ENCODE assay signal across 1 cellular context in genomic region chr16:75471723-75472634, GRCh38.
A peak's percentile ranks its signal among the peaks of the same experiment; 100 is the strongest.
TF ChIP-seq lines count a peak whose summit lies in the region.

No MANE protein-coding gene starts in this region.

TF ChIP-seq in HepG2, 621 proteins besides CTCF, POLR2A, EP300 and RAD21 (continues in another document):
- no peak for TF ChIP-seq ZNF234 (CRISPR knock-in tag; conservative IDR thresholded peaks at IDR 0.05)
- no peak for TF ChIP-seq ZMYM4 (CRISPR knock-in tag; IDR thresholded peaks at IDR 0.05)
- TF ChIP-seq, protein P1, sequence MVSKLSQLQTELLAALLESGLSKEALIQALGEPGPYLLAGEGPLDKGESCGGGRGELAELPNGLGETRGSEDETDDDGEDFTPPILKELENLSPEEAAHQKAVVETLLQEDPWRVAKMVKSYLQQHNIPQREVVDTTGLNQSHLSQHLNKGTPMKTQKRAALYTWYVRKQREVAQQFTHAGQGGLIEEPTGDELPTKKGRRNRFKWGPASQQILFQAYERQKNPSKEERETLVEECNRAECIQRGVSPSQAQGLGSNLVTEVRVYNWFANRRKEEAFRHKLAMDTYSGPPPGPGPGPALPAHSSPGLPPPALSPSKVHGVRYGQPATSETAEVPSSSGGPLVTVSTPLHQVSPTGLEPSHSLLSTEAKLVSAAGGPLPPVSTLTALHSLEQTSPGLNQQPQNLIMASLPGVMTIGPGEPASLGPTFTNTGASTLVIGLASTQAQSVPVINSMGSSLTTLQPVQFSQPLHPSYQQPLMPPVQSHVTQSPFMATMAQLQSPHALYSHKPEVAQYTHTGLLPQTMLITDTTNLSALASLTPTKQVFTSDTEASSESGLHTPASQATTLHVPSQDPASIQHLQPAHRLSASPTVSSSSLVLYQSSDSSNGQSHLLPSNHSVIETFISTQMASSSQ (IDR thresholded peaks at IDR 0.05; ENCODE audit: low read depth), result no peak
- TF ChIP-seq, protein P1 (CRISPR knock-in tag; IDR thresholded peaks at IDR 0.05; ENCODE audit: borderline replicate concordance), result no peak
- TF ChIP-seq SMYD3 (CRISPR knock-in tag; IDR thresholded peaks at IDR 0.05), result no peak
- no peak for TF ChIP-seq HNRNPUL1 (IDR thresholded peaks at IDR 0.05; ENCODE audit: low read depth, low read length)
- TF ChIP-seq NONO (IDR thresholded peaks at IDR 0.05), result no peak
- no peak for TF ChIP-seq NONO (CRISPR knock-in tag; conservative IDR thresholded peaks at IDR 0.05)
- TF ChIP-seq RFXANK (CRISPR knock-in tag; IDR thresholded peaks at IDR 0.05), result no peak
- TF ChIP-seq ZNF276 (CRISPR knock-in tag; IDR thresholded peaks at IDR 0.05; ENCODE audit: low read depth), result peak; percentile 28; the same call in 1 of the 2 replicates
- no peak for TF ChIP-seq GFI1 (CRISPR knock-in tag; IDR thresholded peaks at IDR 0.05; ENCODE audit: borderline replicate concordance)
- TF ChIP-seq THAP11 (CRISPR knock-in tag; IDR thresholded peaks at IDR 0.05), result peak; percentile 64
- TF ChIP-seq, protein P2, sequence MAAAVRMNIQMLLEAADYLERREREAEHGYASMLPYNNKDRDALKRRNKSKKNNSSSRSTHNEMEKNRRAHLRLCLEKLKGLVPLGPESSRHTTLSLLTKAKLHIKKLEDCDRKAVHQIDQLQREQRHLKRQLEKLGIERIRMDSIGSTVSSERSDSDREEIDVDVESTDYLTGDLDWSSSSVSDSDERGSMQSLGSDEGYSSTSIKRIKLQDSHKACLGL (CRISPR knock-in tag; IDR thresholded peaks at IDR 0.05), result no peak
- TF ChIP-seq U2AF2 (IDR thresholded peaks at IDR 0.05; ENCODE audit: low read depth, low read length), result no peak
- TF ChIP-seq, protein P3, sequence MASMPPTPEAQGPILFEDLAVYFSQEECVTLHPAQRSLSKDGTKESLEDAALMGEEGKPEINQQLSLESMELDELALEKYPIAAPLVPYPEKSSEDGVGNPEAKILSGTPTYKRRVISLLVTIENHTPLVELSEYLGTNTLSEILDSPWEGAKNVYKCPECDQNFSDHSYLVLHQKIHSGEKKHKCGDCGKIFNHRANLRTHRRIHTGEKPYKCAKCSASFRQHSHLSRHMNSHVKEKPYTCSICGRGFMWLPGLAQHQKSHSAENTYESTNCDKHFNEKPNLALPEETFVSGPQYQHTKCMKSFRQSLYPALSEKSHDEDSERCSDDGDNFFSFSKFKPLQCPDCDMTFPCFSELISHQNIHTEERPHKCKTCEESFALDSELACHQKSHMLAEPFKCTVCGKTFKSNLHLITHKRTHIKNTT (CRISPR knock-in tag; IDR thresholded peaks at IDR 0.05), result no peak
- TF ChIP-seq ARID2 (CRISPR knock-in tag; IDR thresholded peaks at IDR 0.05; ENCODE audit: borderline replicate concordance), result no peak
- TF ChIP-seq ZNF737 (CRISPR knock-in tag; IDR thresholded peaks at IDR 0.05; ENCODE audit: borderline replicate concordance), result no peak
- no peak for TF ChIP-seq NFIB (CRISPR knock-in tag; IDR thresholded peaks at IDR 0.05; ENCODE audit: borderline replicate concordance)
- TF ChIP-seq, protein P4, sequence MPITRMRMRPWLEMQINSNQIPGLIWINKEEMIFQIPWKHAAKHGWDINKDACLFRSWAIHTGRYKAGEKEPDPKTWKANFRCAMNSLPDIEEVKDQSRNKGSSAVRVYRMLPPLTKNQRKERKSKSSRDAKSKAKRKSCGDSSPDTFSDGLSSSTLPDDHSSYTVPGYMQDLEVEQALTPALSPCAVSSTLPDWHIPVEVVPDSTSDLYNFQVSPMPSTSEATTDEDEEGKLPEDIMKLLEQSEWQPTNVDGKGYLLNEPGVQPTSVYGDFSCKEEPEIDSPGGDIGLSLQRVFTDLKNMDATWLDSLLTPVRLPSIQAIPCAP (CRISPR knock-in tag; IDR thresholded peaks at IDR 0.05; ENCODE audit: low read depth), result no peak
- TF ChIP-seq REXO4 (CRISPR knock-in tag; IDR thresholded peaks at IDR 0.05; ENCODE audit: borderline replicate concordance), result no peak
- TF ChIP-seq FOSL1 (CRISPR knock-in tag; IDR thresholded peaks at IDR 0.05; ENCODE audit: borderline replicate concordance), result no peak
- no peak for TF ChIP-seq IKZF1 (IDR thresholded peaks at IDR 0.05)
- TF ChIP-seq ZNF891 (CRISPR knock-in tag; IDR thresholded peaks at IDR 0.05), result no peak
- no peak for TF ChIP-seq THYN1 (CRISPR knock-in tag; IDR thresholded peaks at IDR 0.05; ENCODE audit: borderline replicate concordance, low read depth)
- no peak for TF ChIP-seq NFE2L2 (IDR thresholded peaks at IDR 0.05; ENCODE audit: low read length)
- no peak for TF ChIP-seq XBP1 (CRISPR knock-in tag; IDR thresholded peaks at IDR 0.05)
- TF ChIP-seq, protein P5, sequence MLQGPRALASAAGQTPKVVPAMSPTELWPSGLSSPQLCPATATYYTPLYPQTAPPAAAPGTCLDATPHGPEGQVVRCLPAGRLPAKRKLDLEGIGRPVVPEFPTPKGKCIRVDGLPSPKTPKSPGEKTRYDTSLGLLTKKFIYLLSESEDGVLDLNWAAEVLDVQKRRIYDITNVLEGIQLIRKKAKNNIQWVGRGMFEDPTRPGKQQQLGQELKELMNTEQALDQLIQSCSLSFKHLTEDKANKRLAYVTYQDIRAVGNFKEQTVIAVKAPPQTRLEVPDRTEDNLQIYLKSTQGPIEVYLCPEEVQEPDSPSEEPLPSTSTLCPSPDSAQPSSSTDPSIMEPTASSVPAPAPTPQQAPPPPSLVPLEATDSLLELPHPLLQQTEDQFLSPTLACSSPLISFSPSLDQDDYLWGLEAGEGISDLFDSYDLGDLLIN (CRISPR knock-in tag; IDR thresholded peaks at IDR 0.05; ENCODE audit: borderline replicate concordance), result no peak
- no peak for TF ChIP-seq GZF1 (CRISPR knock-in tag; IDR thresholded peaks at IDR 0.05)
- no peak for TF ChIP-seq TRIM22 (IDR thresholded peaks at IDR 0.05)
- no peak for TF ChIP-seq ZSCAN12 (CRISPR knock-in tag; IDR thresholded peaks at IDR 0.05)
- TF ChIP-seq, protein P6, sequence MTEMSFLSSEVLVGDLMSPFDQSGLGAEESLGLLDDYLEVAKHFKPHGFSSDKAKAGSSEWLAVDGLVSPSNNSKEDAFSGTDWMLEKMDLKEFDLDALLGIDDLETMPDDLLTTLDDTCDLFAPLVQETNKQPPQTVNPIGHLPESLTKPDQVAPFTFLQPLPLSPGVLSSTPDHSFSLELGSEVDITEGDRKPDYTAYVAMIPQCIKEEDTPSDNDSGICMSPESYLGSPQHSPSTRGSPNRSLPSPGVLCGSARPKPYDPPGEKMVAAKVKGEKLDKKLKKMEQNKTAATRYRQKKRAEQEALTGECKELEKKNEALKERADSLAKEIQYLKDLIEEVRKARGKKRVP (CRISPR knock-in tag; IDR thresholded peaks at IDR 0.05), result no peak
- TF ChIP-seq, protein P7, sequence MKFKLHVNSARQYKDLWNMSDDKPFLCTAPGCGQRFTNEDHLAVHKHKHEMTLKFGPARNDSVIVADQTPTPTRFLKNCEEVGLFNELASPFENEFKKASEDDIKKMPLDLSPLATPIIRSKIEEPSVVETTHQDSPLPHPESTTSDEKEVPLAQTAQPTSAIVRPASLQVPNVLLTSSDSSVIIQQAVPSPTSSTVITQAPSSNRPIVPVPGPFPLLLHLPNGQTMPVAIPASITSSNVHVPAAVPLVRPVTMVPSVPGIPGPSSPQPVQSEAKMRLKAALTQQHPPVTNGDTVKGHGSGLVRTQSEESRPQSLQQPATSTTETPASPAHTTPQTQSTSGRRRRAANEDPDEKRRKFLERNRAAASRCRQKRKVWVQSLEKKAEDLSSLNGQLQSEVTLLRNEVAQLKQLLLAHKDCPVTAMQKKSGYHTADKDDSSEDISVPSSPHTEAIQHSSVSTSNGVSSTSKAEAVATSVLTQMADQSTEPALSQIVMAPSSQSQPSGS (CRISPR knock-in tag; IDR thresholded peaks at IDR 0.05), result peak; percentile 43; the same call in 1 of the 2 replicates
- no peak for TF ChIP-seq YY1 (IDR thresholded peaks at IDR 0.05; ENCODE audit: insufficient read depth, insufficient replicate concordance, low read depth, low read length)
- TF ChIP-seq TIGD3 (CRISPR knock-in tag; IDR thresholded peaks at IDR 0.05; ENCODE audit: borderline replicate concordance), result no peak
- no peak for TF ChIP-seq U2AF1 (optimal IDR thresholded peaks at IDR 0.05; ENCODE audit: low read depth, low read length)
- TF ChIP-seq FOXK1 (CRISPR knock-in tag; IDR thresholded peaks at IDR 0.05; ENCODE audit: borderline replicate concordance, low read depth), result no peak
- no peak for TF ChIP-seq ZBTB3 (CRISPR knock-in tag; IDR thresholded peaks at IDR 0.05; ENCODE audit: borderline replicate concordance, low read depth)
- no peak for TF ChIP-seq ZNF354B (CRISPR knock-in tag; IDR thresholded peaks at IDR 0.05)
- TF ChIP-seq ZNF367 (CRISPR knock-in tag; IDR thresholded peaks at IDR 0.05; ENCODE audit: borderline replicate concordance), result no peak
- no peak; the same call in 1 of the 2 replicates for TF ChIP-seq ZNF788 (CRISPR knock-in tag; IDR thresholded peaks at IDR 0.05; ENCODE audit: borderline replicate concordance)
- TF ChIP-seq CBX1 (IDR thresholded peaks at IDR 0.05; ENCODE audit: low read depth), result no peak
- no peak for TF ChIP-seq ZNF878 (CRISPR knock-in tag; IDR thresholded peaks at IDR 0.05)
- no peak for TF ChIP-seq ZNF263 (CRISPR knock-in tag; IDR thresholded peaks at IDR 0.05)
- TF ChIP-seq RORA (CRISPR knock-in tag; IDR thresholded peaks at IDR 0.05), result no peak
- no peak for TF ChIP-seq KDM6A (CRISPR knock-in tag; IDR thresholded peaks at IDR 0.05; ENCODE audit: low read depth)
- no peak for TF ChIP-seq CCAR2 (optimal IDR thresholded peaks at IDR 0.05; ENCODE audit: low read depth, low read length)
- no peak for TF ChIP-seq RCOR2 (CRISPR knock-in tag; IDR thresholded peaks at IDR 0.05)
- no peak for TF ChIP-seq ZNF816 (CRISPR knock-in tag; IDR thresholded peaks at IDR 0.05; ENCODE audit: borderline replicate concordance)
- no peak for TF ChIP-seq ZNF678 (CRISPR knock-in tag; IDR thresholded peaks at IDR 0.05)
- TF ChIP-seq SYNCRIP (IDR thresholded peaks at IDR 0.05; ENCODE audit: insufficient read depth, low read depth, low read length), result no peak
- no peak for TF ChIP-seq DDIT3 (CRISPR knock-in tag; IDR thresholded peaks at IDR 0.05)
- peak; percentile 52; the same call in 1 of the 2 replicates for TF ChIP-seq SMAD3 (CRISPR knock-in tag; IDR thresholded peaks at IDR 0.05)
- TF ChIP-seq MBNL3 (CRISPR knock-in tag; conservative IDR thresholded peaks at IDR 0.05), result no peak
- TF ChIP-seq ELK4 (CRISPR knock-in tag; IDR thresholded peaks at IDR 0.05; ENCODE audit: borderline replicate concordance), result no peak
- TF ChIP-seq HNRNPK (IDR thresholded peaks at IDR 0.05; ENCODE audit: low read depth, low read length, poor library complexity, severe bottlenecking), result no peak
- TF ChIP-seq ZSCAN25 (CRISPR knock-in tag; IDR thresholded peaks at IDR 0.05), result no peak
- TF ChIP-seq MED13 (CRISPR knock-in tag; IDR thresholded peaks at IDR 0.05), result no peak
- TF ChIP-seq ZSCAN29 (CRISPR knock-in tag; conservative IDR thresholded peaks at IDR 0.05), result 0 out of 2 replicates have a peak, but pooled peaks have one; percentile 44
